ENCODE assay signal across 10 cellular contexts in genomic region chr21:41367598-41368360, GRCh38. TPM values are rescaled to one million over a fixed set of nuclear protein-coding genes. Genes with fewer than 3 reads are reported as not detected.
DNase-seq lines count a peak whose midpoint lies in the region; ATAC-seq lines count a peak whose summit lies in the region.
"Had no signal": no experiment of that assay in that cellular context is flagged by ENCODE, and none has a peak within 500 bp of the region (broad histone marks: within the 10 kb centered on the region; RNA-seq: fewer than 3 reads in every experiment).

No MANE protein-coding gene starts in this region.

- H3K4me1 ChIP-seq in CD4-positive, CD25-positive, alpha-beta regulatory T cell (ENCODE audit: control insufficient read depth, insufficient read depth, low read length, poor library complexity, severe bottlenecking): peaks cover 57% of the 10 kb centered on the region

- H3K36me3 ChIP-seq in CD4-positive, CD25-positive, alpha-beta regulatory T cell (ENCODE audit: control insufficient read depth, insufficient read depth, low read length): peaks cover 9% of the 10 kb centered on the region

- no peaks in the 10 kb centered on the region for H3K27me3 Mint-ChIP-seq in CD4-positive, CD25-positive, alpha-beta regulatory T cell
- H3K27me3 Mint-ChIP-seq in activated CD8-positive, alpha-beta T cell treated with anti-CD3 and anti-CD28 coated beads, Interleukin-2, amount 10 ng/mL, durations not matched to agents 7 days and 5 days (ENCODE audit: low read depth): no peaks in the 10 kb centered on the region

- ATAC-seq in CD4-positive, CD25-positive, alpha-beta regulatory T cell (ENCODE audit: low read depth in 2 of 2): no peak
- peak; percentile 65 for ATAC-seq in GM18909 (IDR thresholded peaks at IDR 0.05; ENCODE audit: poor library complexity, unreplicated experiment)
- ATAC-seq in HG02943 (IDR thresholded peaks at IDR 0.05; ENCODE audit: low read depth, unreplicated experiment): peak; percentile 56
- ATAC-seq in activated CD8-positive, alpha-beta T cell treated with anti-CD3 and anti-CD28 coated beads, Interleukin-2, amount 10 ng/mL, durations not matched to agents 7 days and 5 days: no peak

- H3K27me3 ChIP-seq in CD4-positive, CD25-positive, alpha-beta regulatory T cell (ENCODE audit: control insufficient read depth, insufficient read depth, low read length): no peaks in the 10 kb centered on the region
- H3K27me3 ChIP-seq: body of pancreas had no signal

- no peak for DNase-seq in CD4-positive, CD25-positive, alpha-beta regulatory T cell
- DNase-seq in activated CD8-positive, alpha-beta T cell treated with anti-CD3 and anti-CD28 coated beads, Interleukin-2, amount 10 ng/mL, durations not matched to agents 7 days and 5 days: no peak
- DNase-seq in NCI-H1105 treated with DMSO at 0.1 percent for 48 hours (lab: John Stamatoyannopoulos, UW): no peak
- DNase-seq in stimulated activated CD4-positive, alpha-beta T cell treated with anti-CD3 and anti-CD28 coated beads, Interleukin-4, amount 100 ng/mL, for 24 hours: no peak
- DNase-seq in posterior vena cava (ENCODE audit: low spot score): no peak
- DNase-seq in stimulated activated CD4-positive, alpha-beta T cell treated with anti-CD3 and anti-CD28 coated beads, Interleukin-4, amount 100 ng/mL, for 4 hours: no peak

- H3K4me3 Mint-ChIP-seq in CD4-positive, CD25-positive, alpha-beta regulatory T cell: peak overlapping the region; percentile 46 to 97 (median 75)
- no peak overlapping the region for H3K4me3 Mint-ChIP-seq in activated CD8-positive, alpha-beta T cell treated with anti-CD3 and anti-CD28 coated beads, Interleukin-2, amount 10 ng/mL, durations not matched to agents 7 days and 5 days

- no peaks in the 10 kb centered on the region for H3K9me3 Mint-ChIP-seq in CD4-positive, CD25-positive, alpha-beta regulatory T cell
- no peaks in the 10 kb centered on the region for H3K9me3 Mint-ChIP-seq in activated CD8-positive, alpha-beta T cell treated with anti-CD3 and anti-CD28 coated beads, Interleukin-2, amount 10 ng/mL, durations not matched to agents 7 days and 5 days (ENCODE audit: insufficient read depth)

- peaks cover 31% of the 10 kb centered on the region for H3K36me3 Mint-ChIP-seq in CD4-positive, CD25-positive, alpha-beta regulatory T cell
- H3K36me3 Mint-ChIP-seq in activated CD8-positive, alpha-beta T cell treated with anti-CD3 and anti-CD28 coated beads, Interleukin-2, amount 10 ng/mL, durations not matched to agents 7 days and 5 days (ENCODE audit: low read depth): peaks cover 61% of the 10 kb centered on the region

- no peaks in the 10 kb centered on the region for H3K9me3 ChIP-seq in CD4-positive, CD25-positive, alpha-beta regulatory T cell (ENCODE audit: control insufficient read depth in 2 of 2, low read length in 2 of 2)
- H3K9me3 ChIP-seq: body of pancreas had no signal

- no peak overlapping the region for H3K4me3 ChIP-seq in CD4-positive, CD25-positive, alpha-beta regulatory T cell (ENCODE audit: low read depth, low read length)
- H3K4me3 ChIP-seq: body of pancreas had no signal

- H3K27ac Mint-ChIP-seq in CD4-positive, CD25-positive, alpha-beta regulatory T cell: peak overlapping the region; percentile 92 to 97 (median 97)
- peak overlapping the region; percentile 95 for H3K27ac Mint-ChIP-seq in activated CD8-positive, alpha-beta T cell treated with anti-CD3 and anti-CD28 coated beads, Interleukin-2, amount 10 ng/mL, durations not matched to agents 7 days and 5 days

- CTCF ChIA-PET in activated CD8-positive, alpha-beta T cell treated with anti-CD3 and anti-CD28 coated beads, Interleukin-2, amount 10 ng/mL, durations not matched to agents 7 days and 5 days (lab: Charles Lee): interaction anchor here (1.7 to 3.0 kb wide), 2 partner anchors 43 to 84 kb away, joined by 4 to 23 read pairs; no protein-coding TSS in a partner anchor

- peak overlapping the region; percentile 82 for H3K27ac ChIP-seq in CD4-positive, CD25-positive, alpha-beta regulatory T cell (ENCODE audit: insufficient read depth, low read length, poor library complexity, severe bottlenecking)

- intact Hi-C loops in posterior vena cava (cut with DNase I): no loop called here

- H3K4me1 Mint-ChIP-seq in CD4-positive, CD25-positive, alpha-beta regulatory T cell: peaks cover 18 to 92% (median 58%) of the 10 kb centered on the region in 4 donors
- peaks cover 86% of the 10 kb centered on the region for H3K4me1 Mint-ChIP-seq in activated CD8-positive, alpha-beta T cell treated with anti-CD3 and anti-CD28 coated beads, Interleukin-2, amount 10 ng/mL, durations not matched to agents 7 days and 5 days (ENCODE audit: low read depth)

- POLR2A ChIA-PET in activated CD8-positive, alpha-beta T cell treated with anti-CD3 and anti-CD28 coated beads, Interleukin-2, amount 10 ng/mL, durations not matched to agents 7 days and 5 days (lab: Charles Lee): interaction anchor here (2.5 to 7.5 kb wide), 2 partner anchors 51 to 57 kb away, joined by 12 to 105 read pairs; partner anchors contain the start of gene MX1

RNA-seq across cellular contexts. Expression of gene MX2, which starts 6.0 kb away (rescaled TPM):
- 119 TPM for total RNA-seq in CD4-positive, CD25-positive, alpha-beta regulatory T cell
- 10 to 100 TPM; 34.8 to 52.7 (median 44.0) TPM for polyA plus RNA-seq in CD4-positive, CD25-positive, alpha-beta regulatory T cell
- 10 to 100 TPM; 56.0 to 58.6 TPM for total RNA-seq in activated CD8-positive, alpha-beta T cell treated with anti-CD3 and anti-CD28 coated beads, Interleukin-2, amount 10 ng/mL, durations not matched to agents 7 days and 5 days
- total RNA-seq in posterior vena cava: 10 to 100 TPM; 17.6 to 20.4 TPM

RNA-seq across cellular contexts. Expression of gene FAM3B, which starts 51.2 kb away (rescaled TPM):
- not detected for total RNA-seq in CD4-positive, CD25-positive, alpha-beta regulatory T cell
- polyA plus RNA-seq in CD4-positive, CD25-positive, alpha-beta regulatory T cell: not detected
- not detected for total RNA-seq in activated CD8-positive, alpha-beta T cell treated with anti-CD3 and anti-CD28 coated beads, Interleukin-2, amount 10 ng/mL, durations not matched to agents 7 days and 5 days
- total RNA-seq in posterior vena cava: 1 to 10 TPM in 1 of 2 donors, under 1 TPM in 1; 0.60 to 1.1 TPM
- total RNA-seq: RPMI7951 had no signal

RNA-seq across cellular contexts. Expression of gene MX1, which starts 58.3 kb away (rescaled TPM):
- 111 TPM for total RNA-seq in CD4-positive, CD25-positive, alpha-beta regulatory T cell
- 100 to 1,000 TPM in 1 of 4 donors, 10 to 100 TPM in 3; 82.5 to 137 (median 89.4) TPM for polyA plus RNA-seq in CD4-positive, CD25-positive, alpha-beta regulatory T cell
- 100 to 1,000 TPM; 563 to 584 TPM for total RNA-seq in activated CD8-positive, alpha-beta T cell treated with anti-CD3 and anti-CD28 coated beads, Interleukin-2, amount 10 ng/mL, durations not matched to agents 7 days and 5 days
- total RNA-seq in posterior vena cava: 10 to 100 TPM; 14.0 to 52.2 TPM

Comparison
In these comparisons a context has a peak if more than half of its experiments do, and no peak if none do; other contexts are left out.
1. ATAC-seq: peak in GM18909 (single experiment) and HG02943 (single experiment); none in CD4-positive, CD25-positive, alpha-beta regulatory T cell (0 of 2) and activated CD8-positive, alpha-beta T cell treated with anti-CD3 and anti-CD28 coated beads, Interleukin-2, amount 10 ng/mL, durations not matched to agents 7 days and 5 days (single experiment).